1 cellular context compared by ENCODE assay signal in genomic region chr2:98026927-98027522, GRCh38.
TF ChIP-seq lines count a peak whose summit lies in the region.

No MANE protein-coding gene starts in this region.

TF ChIP-seq in GM23338, 12 proteins besides CTCF, POLR2A, EP300 and RAD21 (continued from another document):
- TF ChIP-seq NANOG (IDR thresholded peaks at IDR 0.05; ENCODE audit: borderline replicate concordance): no peak
- TF ChIP-seq POLR2AphosphoS5 (IDR thresholded peaks at IDR 0.05; ENCODE audit: low read depth): no peak
- TF ChIP-seq CREB1 (CRISPR knock-in tag; IDR thresholded peaks at IDR 0.05; ENCODE audit: low read depth): no peak
- TF ChIP-seq REST (IDR thresholded peaks at IDR 0.05; ENCODE audit: unreplicated experiment): no peak
- no peak for TF ChIP-seq EZH2 (IDR thresholded peaks at IDR 0.05; ENCODE audit: low read depth, unreplicated experiment)
- no peak for TF ChIP-seq EZH2phosphoT487 (IDR thresholded peaks at IDR 0.05; ENCODE audit: unreplicated experiment)
